Comparison of ENCODE assay signal across 18 cellular contexts in genomic region chr14:78405071-78405856, GRCh38.
DNase-seq lines count a peak whose midpoint lies in the region; ATAC-seq and TF ChIP-seq lines count a peak whose summit lies in the region.
"Had no signal": no experiment of that assay in that cellular context is flagged by ENCODE, and none has a peak within 500 bp of the region (broad histone marks: within the 10 kb centered on the region; RNA-seq: fewer than 3 reads in every experiment).

No MANE protein-coding gene starts in this region.

- H3K4me3 ChIP-seq in epithelial cell of proximal tubule (ENCODE audit: low read depth, low read length) = peak overlapping the region; percentile 64
- H3K4me3 ChIP-seq: skin epidermis had no signal

- no peak for TF ChIP-seq CTCF in epithelial cell of proximal tubule (conservative IDR thresholded peaks at IDR 0.05; ENCODE audit: low read depth, low read length)

- ATAC-seq in HG03045 (IDR thresholded peaks at IDR 0.05; ENCODE audit: unreplicated experiment) = no peak
- ATAC-seq: foreskin keratinocyte, left colon had no signal

- peak; percentile 9 for DNase-seq in Daoy (ENCODE audit: low read depth)
- peak; percentile 18 for DNase-seq in NCI-H146 treated with DMSO at 0.1 percent for 48 hours (lab: John Stamatoyannopoulos, UW; ENCODE audit: unreplicated experiment)
- peak; percentile 63 for DNase-seq in NCI-H748 (lab: John Stamatoyannopoulos, UW; ENCODE audit: unreplicated experiment)
- DNase-seq in epithelial cell of proximal tubule (ENCODE audit: low read depth) = no peak
- DNase-seq in germinal center (ENCODE audit: low spot score) = no peak
- DNase-seq in stimulated activated CD4-positive, alpha-beta T cell treated with anti-CD3 and anti-CD28 coated beads, Interleukin-2, amount 100 ng/mL, for 24 hours = no peak
- DNase-seq in MV-4-11 (lab: John Stamatoyannopoulos, UW) = no peak
- DNase-seq: activated CD4-positive, alpha-beta memory T cell treated with anti-CD3 and anti-CD28 coated beads for 36 hours; activated naive CD4-positive, alpha-beta T cell treated with anti-CD3 and anti-CD28 coated beads, Interleukin-2, amount 10 ng/mL, durations not matched to agents 7 days and 5 days; activated T-cell treated with anti-CD3 and anti-CD28 coated beads, Interleukin-2, amount 50 U/mL, for 1 hour; CD4-positive, alpha-beta memory T cell; foreskin keratinocyte; left colon; nephron progenitor cell; stimulated activated CD4-positive, alpha-beta T cell treated with anti-CD3 and anti-CD28 coated beads, Interleukin-4, amount 100 ng/mL, for 24 hours; T-helper 1 cell had no signal

Comparison
In these comparisons a context has a peak if more than half of its experiments do, and no peak if none do; other contexts are left out.
1. DNase-seq: peak in Daoy (single experiment), NCI-H146 treated with DMSO at 0.1 percent for 48 hours (single experiment) and NCI-H748 (single experiment); none in epithelial cell of proximal tubule (single experiment), germinal center (single experiment), stimulated activated CD4-positive, alpha-beta T cell treated with anti-CD3 and anti-CD28 coated beads, Interleukin-2, amount 100 ng/mL, for 24 hours (0 of 2) and MV-4-11 (single experiment).